ENCODE assay signal across 8 cellular contexts in the genomic region with DNA sequence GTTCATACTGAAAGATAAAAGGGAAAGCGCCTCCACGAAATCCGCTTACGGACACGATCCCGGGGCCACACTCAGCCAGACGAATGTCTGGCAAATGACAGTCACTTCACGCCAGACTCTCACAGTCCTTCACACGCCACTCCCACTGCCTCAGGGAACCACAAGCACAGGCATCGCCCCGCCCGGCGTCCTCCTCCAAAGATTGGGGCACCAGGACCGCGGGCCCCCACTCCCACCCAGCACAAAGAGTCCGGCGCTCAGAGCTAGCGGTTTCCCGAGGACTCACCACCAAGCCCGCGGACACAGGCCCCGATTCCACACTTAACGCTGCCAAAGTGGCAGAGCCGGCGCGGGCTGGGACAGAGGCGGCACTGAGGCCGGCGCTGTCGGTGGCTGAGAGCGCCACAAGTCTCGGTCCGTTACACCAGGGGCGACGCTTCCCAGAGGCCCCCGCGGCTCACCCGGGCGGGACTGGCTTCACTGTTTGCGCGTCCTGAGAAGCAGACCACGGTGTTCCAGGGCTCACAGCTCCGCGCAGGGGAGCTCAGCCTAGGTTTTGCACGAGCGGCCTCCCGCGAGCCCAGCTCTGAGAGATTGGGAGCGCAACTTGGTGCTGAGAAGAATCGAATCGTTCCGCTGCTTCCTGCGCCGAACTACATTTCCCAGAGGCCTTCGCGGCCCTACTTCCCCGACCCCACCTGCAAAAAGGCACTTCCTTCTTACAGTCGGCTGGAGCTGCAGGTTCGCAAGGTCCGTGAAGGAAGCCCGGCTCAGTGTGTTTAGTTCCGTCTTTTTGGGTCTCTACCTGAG. TPM values are rescaled to one million over a fixed set of nuclear protein-coding genes. Genes with fewer than 3 reads are reported as not detected.
DNase-seq lines count a peak whose midpoint lies in the region; ATAC-seq and TF ChIP-seq lines count a peak whose summit lies in the region.

A gene (minus strand): TSS at position 647 of the 810 bp plus-strand sequence. CDS start 22,523 bp downstream, outside the sequence.

- H3K4me1 ChIP-seq in liver (ENCODE audit: control insufficient read depth in 4 of 4, insufficient read depth in 4 of 4, low read length in 3 of 4), result peaks cover 0 to 25% (median 13%) of the 10 kb centered on the region in 4 donors

- peaks cover 4 to 35% (median 24%) of the 10 kb centered on the region in 4 donors for H3K36me3 ChIP-seq in liver (ENCODE audit: control insufficient read depth in 4 of 4, insufficient read depth in 3 of 4, low read depth in 1 of 4, low read length in 3 of 4)

- peak; percentile 66 for ATAC-seq in HG03439 (IDR thresholded peaks at IDR 0.05; ENCODE audit: unreplicated experiment)

- peak in 1 of 2 donors; percentile 19 for TF ChIP-seq RAD21 in liver (IDR thresholded peaks at IDR 0.05)

- H3K9ac ChIP-seq in liver (ENCODE audit: low read depth in 1 of 2, low read length in 2 of 2), result peak within 1 kb of the TSS; percentile 11 to 62

- H3K9me3 ChIP-seq in liver (ENCODE audit: control insufficient read depth in 4 of 4, low read length in 3 of 4), result peaks cover 3 to 23% (median 17%) of the 10 kb centered on the region in 4 donors

- intact Hi-C loops in dorsolateral prefrontal cortex (cut with DNase I), result loop anchor here (2.0 to 10.0 kb wide), 11 partner anchors 40 to 938 kb away; a partner anchor contains a TSS

- TF ChIP-seq POLR2A in GM19193 (IDR thresholded peaks at IDR 0.05; ENCODE audit: extremely low read depth, insufficient read depth, insufficient read length), result peak; percentile 77

- H3K27me3 ChIP-seq in dorsolateral prefrontal cortex (no peaks in the 10 kb centered on the region), liver (ENCODE audit: control insufficient read depth in 4 of 4, insufficient read depth in 4 of 4, low read length in 3 of 4) (no peaks in the 10 kb centered on the region)

- peak in 30 of 56 donors; percentile 6 to 49 (median 26) for TF ChIP-seq CTCF in dorsolateral prefrontal cortex (IDR thresholded peaks at IDR 0.05 in 54 of 56, conservative IDR thresholded peaks at IDR 0.05 in 2 of 56; ENCODE audit: low read depth in 1 of 56, partially characterized antibody in 56 of 56)
- no peak for TF ChIP-seq CTCF in liver (IDR thresholded peaks at IDR 0.05; ENCODE audit: low read depth, low read length, missing input control)

- peak within 1 kb of the TSS; percentile 67 to 100 (median 91) for H3K4me3 ChIP-seq in dorsolateral prefrontal cortex
- peak within 1 kb of the TSS; percentile 77 to 90 (median 80) for H3K4me3 ChIP-seq in liver (ENCODE audit: low read depth in 1 of 3, low read length in 3 of 3)

- DNase-seq in Ammon's horn (ENCODE audit: low spot score) (peak; percentile 97), NCI-H526 (lab: John Stamatoyannopoulos, UW) (peak; percentile 94 to 96), dorsolateral prefrontal cortex (peak; percentile 92 to 97 (median 94))
- peak; percentile 84 to 87 for DNase-seq in activated CD4-positive, alpha-beta T cell treated with anti-CD3 and anti-CD28 coated beads, Interleukin-2, amount 50 U/mL, for 48 hours
- peak; percentile 86 for DNase-seq in stimulated activated CD4-positive, alpha-beta T cell treated with anti-CD3 and anti-CD28 coated beads, Interleukin-4, amount 100 ng/mL, for 1 hour

- H3K27ac ChIP-seq in dorsolateral prefrontal cortex (peak within 1 kb of the TSS; percentile 63 to 99 (median 96)), liver (ENCODE audit: low read depth in 1 of 2, low read length in 2 of 2) (peak within 1 kb of the TSS; percentile 58 to 78)

- under 1% methylated on average over 62 of the region's 62 CpGs for WGBS in liver

TF ChIP-seq in liver, 16 proteins besides CTCF, POLR2A, EP300 and RAD21:
- TF ChIP-seq, protein P1, sequence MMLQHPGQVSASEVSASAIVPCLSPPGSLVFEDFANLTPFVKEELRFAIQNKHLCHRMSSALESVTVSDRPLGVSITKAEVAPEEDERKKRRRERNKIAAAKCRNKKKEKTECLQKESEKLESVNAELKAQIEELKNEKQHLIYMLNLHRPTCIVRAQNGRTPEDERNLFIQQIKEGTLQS (IDR thresholded peaks at IDR 0.05), result no peak
- no peak for TF ChIP-seq FOXA1 (IDR thresholded peaks at IDR 0.05)
- TF ChIP-seq RXRA (IDR thresholded peaks at IDR 0.05), result peak in 1 of 2 donors; percentile 34
- TF ChIP-seq GABPA (IDR thresholded peaks at IDR 0.05 in 1 of 2, conservative IDR thresholded peaks at IDR 0.05 in 1 of 2), result peak; percentile 81 to 95
- peak; percentile 14 to 36 for TF ChIP-seq HNF4A (conservative IDR thresholded peaks at IDR 0.05)
- TF ChIP-seq, protein P2, sequence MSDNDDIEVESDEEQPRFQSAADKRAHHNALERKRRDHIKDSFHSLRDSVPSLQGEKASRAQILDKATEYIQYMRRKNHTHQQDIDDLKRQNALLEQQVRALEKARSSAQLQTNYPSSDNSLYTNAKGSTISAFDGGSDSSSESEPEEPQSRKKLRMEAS (IDR thresholded peaks at IDR 0.05), result no peak
- TF ChIP-seq HNF4G (IDR thresholded peaks at IDR 0.05), result no peak
- TF ChIP-seq, protein P3, sequence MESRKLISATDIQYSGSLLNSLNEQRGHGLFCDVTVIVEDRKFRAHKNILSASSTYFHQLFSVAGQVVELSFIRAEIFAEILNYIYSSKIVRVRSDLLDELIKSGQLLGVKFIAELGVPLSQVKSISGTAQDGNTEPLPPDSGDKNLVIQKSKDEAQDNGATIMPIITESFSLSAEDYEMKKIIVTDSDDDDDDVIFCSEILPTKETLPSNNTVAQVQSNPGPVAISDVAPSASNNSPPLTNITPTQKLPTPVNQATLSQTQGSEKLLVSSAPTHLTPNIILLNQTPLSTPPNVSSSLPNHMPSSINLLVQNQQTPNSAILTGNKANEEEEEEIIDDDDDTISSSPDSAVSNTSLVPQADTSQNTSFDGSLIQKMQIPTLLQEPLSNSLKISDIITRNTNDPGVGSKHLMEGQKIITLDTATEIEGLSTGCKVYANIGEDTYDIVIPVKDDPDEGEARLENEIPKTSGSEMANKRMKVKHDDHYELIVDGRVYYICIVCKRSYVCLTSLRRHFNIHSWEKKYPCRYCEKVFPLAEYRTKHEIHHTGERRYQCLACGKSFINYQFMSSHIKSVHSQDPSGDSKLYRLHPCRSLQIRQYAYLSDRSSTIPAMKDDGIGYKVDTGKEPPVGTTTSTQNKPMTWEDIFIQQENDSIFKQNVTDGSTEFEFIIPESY (IDR thresholded peaks at IDR 0.05), result peak; percentile 88
- TF ChIP-seq TAF1 (conservative IDR thresholded peaks at IDR 0.05), result peak; percentile 74
- TF ChIP-seq, protein P4, sequence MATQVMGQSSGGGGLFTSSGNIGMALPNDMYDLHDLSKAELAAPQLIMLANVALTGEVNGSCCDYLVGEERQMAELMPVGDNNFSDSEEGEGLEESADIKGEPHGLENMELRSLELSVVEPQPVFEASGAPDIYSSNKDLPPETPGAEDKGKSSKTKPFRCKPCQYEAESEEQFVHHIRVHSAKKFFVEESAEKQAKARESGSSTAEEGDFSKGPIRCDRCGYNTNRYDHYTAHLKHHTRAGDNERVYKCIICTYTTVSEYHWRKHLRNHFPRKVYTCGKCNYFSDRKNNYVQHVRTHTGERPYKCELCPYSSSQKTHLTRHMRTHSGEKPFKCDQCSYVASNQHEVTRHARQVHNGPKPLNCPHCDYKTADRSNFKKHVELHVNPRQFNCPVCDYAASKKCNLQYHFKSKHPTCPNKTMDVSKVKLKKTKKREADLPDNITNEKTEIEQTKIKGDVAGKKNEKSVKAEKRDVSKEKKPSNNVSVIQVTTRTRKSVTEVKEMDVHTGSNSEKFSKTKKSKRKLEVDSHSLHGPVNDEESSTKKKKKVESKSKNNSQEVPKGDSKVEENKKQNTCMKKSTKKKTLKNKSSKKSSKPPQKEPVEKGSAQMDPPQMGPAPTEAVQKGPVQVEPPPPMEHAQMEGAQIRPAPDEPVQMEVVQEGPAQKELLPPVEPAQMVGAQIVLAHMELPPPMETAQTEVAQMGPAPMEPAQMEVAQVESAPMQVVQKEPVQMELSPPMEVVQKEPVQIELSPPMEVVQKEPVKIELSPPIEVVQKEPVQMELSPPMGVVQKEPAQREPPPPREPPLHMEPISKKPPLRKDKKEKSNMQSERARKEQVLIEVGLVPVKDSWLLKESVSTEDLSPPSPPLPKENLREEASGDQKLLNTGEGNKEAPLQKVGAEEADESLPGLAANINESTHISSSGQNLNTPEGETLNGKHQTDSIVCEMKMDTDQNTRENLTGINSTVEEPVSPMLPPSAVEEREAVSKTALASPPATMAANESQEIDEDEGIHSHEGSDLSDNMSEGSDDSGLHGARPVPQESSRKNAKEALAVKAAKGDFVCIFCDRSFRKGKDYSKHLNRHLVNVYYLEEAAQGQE (IDR thresholded peaks at IDR 0.05), result peak; percentile 54
- TF ChIP-seq NR2F2 (IDR thresholded peaks at IDR 0.05), result peak; percentile 49
- peak; percentile 75 for TF ChIP-seq YY1 (IDR thresholded peaks at IDR 0.05)
- no peak for TF ChIP-seq FOXA2 (IDR thresholded peaks at IDR 0.05)
- TF ChIP-seq JUND (IDR thresholded peaks at IDR 0.05), result no peak
- TF ChIP-seq SP1 (IDR thresholded peaks at IDR 0.05), result no peak
- TF ChIP-seq EGR1 (IDR thresholded peaks at IDR 0.05; ENCODE audit: low read depth in 2 of 2), result peak; percentile 61 to 83

RNA-seq across cellular contexts. Expression of the gene that starts here (rescaled TPM):
- 10 to 100 TPM in 109 of 120 experiments, 1 to 10 TPM in 11; 8.0 to 18.7 (median 13.3) TPM for total RNA-seq in dorsolateral prefrontal cortex
- 1 to 10 TPM; 1.5 to 6.2 TPM for total RNA-seq in liver
- 1 to 10 TPM in 1 of 2 donors, under 1 TPM in 1; 0.90 to 1.2 TPM for polyA plus RNA-seq in liver

Comparison
In these comparisons a context has a peak if more than half of its experiments do, and no peak if none do; other contexts are left out.
1. Peak in every context shown above with its lines: DNase-seq, ATAC-seq, H3K4me3 ChIP-seq and H3K27ac ChIP-seq.